Comparison of ENCODE assay signal across 20 cellular contexts in genomic region chr1:88454781-88455180, GRCh38.
DNase-seq lines count a peak whose midpoint lies in the region; ATAC-seq, FAIRE-seq and TF ChIP-seq lines count a peak whose summit lies in the region.
"Had no signal": no experiment of that assay in that cellular context is flagged by ENCODE, and none has a peak within 500 bp of the region (broad histone marks: within the 10 kb centered on the region; RNA-seq: fewer than 3 reads in every experiment).

No MANE protein-coding gene starts in this region.

- no peaks in the 10 kb centered on the region for H3F3A ChIP-seq in GM23338 (replicated peaks; ENCODE audit: low read depth)

- no peak overlapping the region for H3K18ac ChIP-seq in H1 (ENCODE audit: extremely low read depth, low read length)

- H4K8ac ChIP-seq in H1 (ENCODE audit: extremely low read depth, insufficient read depth, low read length): no peak overlapping the region

- H4K91ac ChIP-seq in H1 (replicated peaks; ENCODE audit: insufficient read length, low read length): no peak overlapping the region

- intact Hi-C loops in vagina (cut with DNase I): no loop called here

- TF ChIP-seq RAD21 in H1 (IDR thresholded peaks at IDR 0.05 in 1 of 2, conservative IDR thresholded peaks at IDR 0.05 in 1 of 2; ENCODE audit: low read depth in 2 of 2, low read length in 2 of 2): no peak

- H3K27ac ChIP-seq in GM23338 (ENCODE audit: low read depth) (no peak overlapping the region), H1 (ENCODE audit: low read depth, low read length) (no peak overlapping the region), vagina (no peak overlapping the region)
- H3K27ac ChIP-seq: 22Rv1; A549; BLaER1 treated with 17β-estradiol and CSF1 and Interleukin-3, amounts not matched to agents 10 nM and 100 nM; C4-2B had no signal

- no peak for FAIRE-seq in H1 (lab: Jason Lieb, UNC)
- FAIRE-seq: A549, G401.6, GM12891, GM19239 had no signal

- no peak overlapping the region for H2BK15ac ChIP-seq in H1 (ENCODE audit: low read length)

- H3K4me1 ChIP-seq in GM23338 (ENCODE audit: insufficient read depth): peaks cover 19% of the 10 kb centered on the region
- peaks cover 0 to 4% (median 2%) of the 10 kb centered on the region in 4 experiments; a peak in 1 of 7 replicates for H3K4me1 ChIP-seq in H1 (replicated peaks in 1 of 4; ENCODE audit: control insufficient read depth in 3 of 4, insufficient read depth in 4 of 4, low read length in 3 of 4)
- no peaks in the 10 kb centered on the region for H3K4me1 ChIP-seq in vagina
- H3K4me1 ChIP-seq: A549 had no signal

- no peak overlapping the region for H3K56ac ChIP-seq in H1 (replicated peaks; ENCODE audit: insufficient read length, low read depth, low read length)

- peaks cover 20% of the 10 kb centered on the region for H3K4me1 Mint-ChIP-seq in GM23338
- H3K4me1 Mint-ChIP-seq: B cell; CD8-positive, alpha-beta memory T cell had no signal

- H2AFZ ChIP-seq in GM23338 (no peak overlapping the region), H1 (ENCODE audit: low read length) (no peak overlapping the region)

- H3K79me2 ChIP-seq in GM23338 (replicated peaks; ENCODE audit: insufficient read depth) (no peaks in the 10 kb centered on the region), H1 (ENCODE audit: control insufficient read depth in 1 of 2, insufficient read depth in 2 of 2, low read length in 2 of 2) (no peaks in the 10 kb centered on the region)

- H2BK12ac ChIP-seq in H1 (ENCODE audit: low read depth, low read length): no peak overlapping the region

- H3K36me3 ChIP-seq in GM23338 (ENCODE audit: insufficient read depth): no peaks in the 10 kb centered on the region
- H3K36me3 ChIP-seq in H1 (ENCODE audit: control insufficient read depth in 2 of 4, insufficient read depth in 4 of 4, low read length in 3 of 4): no peaks in the 10 kb centered on the region; a peak in 1 of 8 replicates
- H3K36me3 ChIP-seq in vagina: no peaks in the 10 kb centered on the region
- H3K36me3 ChIP-seq: BLaER1 treated with 17β-estradiol and CSF1 and Interleukin-3, amounts not matched to agents 10 nM and 100 nM had no signal

- H2BK120ac ChIP-seq in H1 (replicated peaks; ENCODE audit: low read depth, low read length): no peak overlapping the region

- no peak overlapping the region for H3K14ac ChIP-seq in H1 (ENCODE audit: insufficient read length)

- H3K36me3 Mint-ChIP-seq in GM23338 (ENCODE audit: low read depth): no peaks in the 10 kb centered on the region
- H3K36me3 Mint-ChIP-seq: CD8-positive, alpha-beta memory T cell had no signal

- H3K9me3 ChIP-seq in H1 (ENCODE audit: insufficient read depth in 2 of 2, low read depth in 1 of 2, low read length in 1 of 2) (no peaks in the 10 kb centered on the region), vagina (no peaks in the 10 kb centered on the region)
- H3K9me3 ChIP-seq: A549; BLaER1 treated with 17β-estradiol and CSF1 and Interleukin-3, amounts not matched to agents 10 nM and 100 nM had no signal

- no peak for TF ChIP-seq POLR2A in H1 (IDR thresholded peaks at IDR 0.05; ENCODE audit: control extremely low read depth in 1 of 2, low read depth in 2 of 2, low read length in 2 of 2)
- no peak for TF ChIP-seq POLR2A in vagina (IDR thresholded peaks at IDR 0.05)

- H3K4me3 Mint-ChIP-seq in GM23338: no peak overlapping the region
- H3K4me3 Mint-ChIP-seq: B cell; CD4-positive, alpha-beta T cell; CD8-positive, alpha-beta memory T cell had no signal

- H3K23me2 ChIP-seq in H1 (ENCODE audit: low read depth, low read length): peaks cover 7% of the 10 kb centered on the region

- 67% methylated on average over 4 of the region's 4 CpGs; no CpG with 5 or more reads in 1 of the 2 experiments for WGBS in H1 (ENCODE audit: extremely low coverage in 1 of 2, insufficient coverage in 1 of 2, insufficient read length in 1 of 2, insufficient replicate concordance in 2 of 2, low coverage in 1 of 2, low lambda C conversion rate in 2 of 2, missing lambda C conversion rate in 1 of 2), 2 experiments

- peak; percentile 80 for ATAC-seq in GM23338
- ATAC-seq: A549 had no signal

- no peak overlapping the region for H3K9ac ChIP-seq in H1 (replicated peaks in 1 of 4; ENCODE audit: extremely low read depth in 1 of 4, low read depth in 3 of 4, low read length in 3 of 4)
- H3K9ac ChIP-seq: BLaER1 treated with 17β-estradiol and CSF1 and Interleukin-3, amounts not matched to agents 10 nM and 100 nM had no signal

- H2BK20ac ChIP-seq in H1 (ENCODE audit: low read length): no peak overlapping the region

- no peak for TF ChIP-seq EP300 in H1 (IDR thresholded peaks at IDR 0.05; ENCODE audit: borderline replicate concordance in 1 of 2, low read depth in 2 of 2, low read length in 2 of 2)

- TF ChIP-seq CTCF in GM23338 (conservative IDR thresholded peaks at IDR 0.05; ENCODE audit: low read depth in 2 of 2) (no peak), H1 (IDR thresholded peaks at IDR 0.05; ENCODE audit: control extremely low read depth in 1 of 3, insufficient read depth in 1 of 3, low read depth in 1 of 3, low read length in 3 of 3) (no peak), vagina (IDR thresholded peaks at IDR 0.05) (no peak)

- H3K4me3 ChIP-seq in GM23338 (no peak overlapping the region), H1 (ENCODE audit: extremely low read depth in 1 of 4, insufficient read depth in 2 of 4, low read depth in 3 of 4, low read length in 4 of 4) (no peak overlapping the region), vagina (no peak overlapping the region)
- H3K4me3 ChIP-seq: A549; BLaER1 treated with 17β-estradiol and CSF1 and Interleukin-3, amounts not matched to agents 10 nM and 100 nM had no signal

- H3K4ac ChIP-seq in H1 (replicated peaks; ENCODE audit: insufficient read length, low read depth, low read length): no peak overlapping the region

- peak overlapping the region; percentile 17; the same call in 1 of the 2 replicates for H3K4me2 ChIP-seq in GM23338
- H3K4me2 ChIP-seq in H1 (ENCODE audit: insufficient read depth in 1 of 2, low read depth in 2 of 2, low read length in 2 of 2): no peak overlapping the region; a peak in 1 of 4 replicates
- H3K4me2 ChIP-seq: A549 had no signal

- POLR2A ChIA-PET in H1 (lab: Charles Lee; ENCODE audit: partially characterized antibody): no interaction called here

- no peaks in the 10 kb centered on the region for H4K20me1 ChIP-seq in GM23338 (replicated peaks; ENCODE audit: insufficient read depth)
- H4K20me1 ChIP-seq in H1 (replicated peaks in 1 of 2; ENCODE audit: control insufficient read depth in 1 of 2, insufficient read depth in 2 of 2, low read length in 2 of 2): peaks cover 0 to 4% of the 10 kb centered on the region in 2 experiments
- H4K20me1 ChIP-seq: BLaER1 treated with 17β-estradiol and CSF1 and Interleukin-3, amounts not matched to agents 10 nM and 100 nM had no signal

- CTCF ChIA-PET in H1 (lab: Charles Lee; ENCODE audit: partially characterized antibody): no interaction called here

- no peaks in the 10 kb centered on the region for H3K27me3 ChIP-seq in GM23338 (ENCODE audit: insufficient read depth)
- no peaks in the 10 kb centered on the region for H3K27me3 ChIP-seq in H1 (replicated peaks in 1 of 4; ENCODE audit: control insufficient read depth in 3 of 4, extremely low read depth in 1 of 4, insufficient read depth in 3 of 4, low read length in 3 of 4)
- no peaks in the 10 kb centered on the region for H3K27me3 ChIP-seq in vagina
- H3K27me3 ChIP-seq: BLaER1 treated with 17β-estradiol and CSF1 and Interleukin-3, amounts not matched to agents 10 nM and 100 nM had no signal

- H4K5ac ChIP-seq in H1 (ENCODE audit: insufficient read length, low read depth, low read length): no peak overlapping the region

- H3K9me2 ChIP-seq in GM23338 (ENCODE audit: insufficient read depth): no peaks in the 10 kb centered on the region

- H2AK5ac ChIP-seq in H1 (ENCODE audit: low read depth, low read length): no peak overlapping the region

- H3K27ac Mint-ChIP-seq in GM23338: no peak overlapping the region
- H3K27ac Mint-ChIP-seq: B cell; CD4-positive, alpha-beta T cell had no signal

- H3K9me3 Mint-ChIP-seq in GM23338: no peaks in the 10 kb centered on the region

- peak; percentile 28 for DNase-seq in GM23338 (ENCODE audit: low spot score)
- DNase-seq in H1 (ENCODE audit: low read depth in 1 of 2, low spot score in 2 of 2): no peak
- DNase-seq in iPS-NIHi11 (ENCODE audit: low spot score): peak; percentile 11
- no peak for DNase-seq in vagina (ENCODE audit: extremely low spot score in 2 of 2)
- no peak for DNase-seq in DMS 273 treated with DMSO at 0.1 percent for 48 hours (lab: John Stamatoyannopoulos, UW)
- no peak for DNase-seq in NK-92 treated with Interleukin-12 subunit alpha and Interleukin-12 subunit beta, amount 100 ng/mL, for 24 hours (lab: John Stamatoyannopoulos, UW)
- DNase-seq: AML-193; CD4-positive, alpha-beta T cell; CD8-positive, alpha-beta memory T cell; COR-L47; DMS79 treated with DMSO at 0.1 percent for 48 hours; GF-D8 had no signal

- H3K27me3 Mint-ChIP-seq in GM23338 (ENCODE audit: insufficient read depth, low read depth, poor library complexity): no peaks in the 10 kb centered on the region

- H3K23ac ChIP-seq in H1 (ENCODE audit: insufficient read length): no peak overlapping the region

- H3K79me1 ChIP-seq in H1 (ENCODE audit: low read depth, low read length): no peaks in the 10 kb centered on the region

- 0 out of 2 replicates have a peak overlapping the region, but pooled peaks have one; percentile 12 for H2BK5ac ChIP-seq in H1 (ENCODE audit: low read depth, low read length)

TF ChIP-seq in H1, 55 proteins besides CTCF, POLR2A, EP300 and RAD21:
- no peak for TF ChIP-seq TAF7 (optimal IDR thresholded peaks at IDR 0.05; ENCODE audit: borderline replicate concordance, low read depth, low read length)
- TF ChIP-seq POLR2AphosphoS5 (IDR thresholded peaks at IDR 0.05; ENCODE audit: low read depth, low read length): no peak
- no peak for TF ChIP-seq SIRT6 (IDR thresholded peaks at IDR 0.05; ENCODE audit: low read length)
- TF ChIP-seq TEAD4 (IDR thresholded peaks at IDR 0.05; ENCODE audit: low read depth, low read length): no peak
- no peak for TF ChIP-seq PHF8 (conservative IDR thresholded peaks at IDR 0.05; ENCODE audit: low read depth, low read length)
- no peak for TF ChIP-seq RNF2 (IDR thresholded peaks at IDR 0.05; ENCODE audit: borderline replicate concordance, low read depth, low read length, missing control alignments, poor library complexity, severe bottlenecking)
- TF ChIP-seq E2F6 (IDR thresholded peaks at IDR 0.05): no peak
- no peak for TF ChIP-seq SIN3A (conservative IDR thresholded peaks at IDR 0.05 in 1 of 2, IDR thresholded peaks at IDR 0.05 in 1 of 2; ENCODE audit: low read depth in 1 of 2, low read length in 2 of 2)
- TF ChIP-seq FOSL1 (IDR thresholded peaks at IDR 0.05; ENCODE audit: insufficient read depth, low read depth, low read length): no peak

Comparison
In these comparisons a context has a peak if more than half of its experiments do, and no peak if none do; other contexts are left out.
1. DNase-seq: peak in GM23338 (single experiment) and iPS-NIHi11 (single experiment); none in H1 (0 of 2), vagina (0 of 2), DMS 273 treated with DMSO at 0.1 percent for 48 hours (single experiment) and NK-92 treated with Interleukin-12 subunit alpha and Interleukin-12 subunit beta, amount 100 ng/mL, for 24 hours (single experiment).